Comparison of ENCODE assay signal across 8 cellular contexts in genomic region chr17:75289122-75289831, GRCh38. TPM values are rescaled to one million over a fixed set of nuclear protein-coding genes. Genes with fewer than 3 reads are reported as not detected.
A peak's percentile ranks its signal among the peaks of the same experiment; 100 is the strongest.
DNase-seq lines count a peak whose midpoint lies in the region; TF ChIP-seq lines count a peak whose summit lies in the region.

TSS of gene SLC25A19 (minus strand) at chr17:75289433. CDS start at chr17:75286764, 2,669 bp downstream.

- intact Hi-C loops in stomach (cut with DNase I; ENCODE audit: low total_unique reads) = no loop called here

- in situ Hi-C loops in HAP-1 (cut with MboI; ENCODE audit: low sequenced_read_pairs) = no loop called here

- H2AFZ ChIP-seq in MM.1S (ENCODE audit: low read length) (peak within 1 kb of the TSS; percentile 92), neural cell (ENCODE audit: low read depth, low read length) (peak within 1 kb of the TSS; percentile 53)

- TF ChIP-seq CTCF in MM.1S (IDR thresholded peaks at IDR 0.05; ENCODE audit: low read length) (no peak; the same call in 1 of the 2 replicates), neural cell (IDR thresholded peaks at IDR 0.05; ENCODE audit: poor library complexity, severe bottlenecking) (peak; percentile 59), stomach (IDR thresholded peaks at IDR 0.05) (no peak)

- H4K20me1 ChIP-seq in MM.1S (ENCODE audit: insufficient read depth, low read length) = no peaks in the 10 kb centered on the region
- no peaks in the 10 kb centered on the region for H4K20me1 ChIP-seq in neural cell (ENCODE audit: insufficient read depth)

- H3K4me1 ChIP-seq in HAP-1 (peaks cover 11% of the 10 kb centered on the region), MM.1S (ENCODE audit: low read length) (0 out of 2 replicates have a peak, but pooled peaks cover 7% of the 10 kb centered on the region), stomach (peaks cover 4 to 27% (median 17%) of the 10 kb centered on the region in 4 donors)

- peak; percentile 24 for TF ChIP-seq RAD21 in neural cell (conservative IDR thresholded peaks at IDR 0.05)

- no peaks in the 10 kb centered on the region for H3K27me3 ChIP-seq in HAP-1 (ENCODE audit: low read depth)
- H3K27me3 ChIP-seq in MM.1S (replicated peaks; ENCODE audit: insufficient read depth, low read length) = no peaks in the 10 kb centered on the region
- H3K27me3 ChIP-seq in neural cell (ENCODE audit: insufficient read depth, low read depth, low read length) = peaks cover 3% of the 10 kb centered on the region
- no peaks in the 10 kb centered on the region for H3K27me3 ChIP-seq in stomach

- TF ChIP-seq POLR2A in stomach (IDR thresholded peaks at IDR 0.05) = peak in 2 of 4 donors; percentile 84 to 91

- peaks cover 44% of the 10 kb centered on the region for H3K79me2 ChIP-seq in MM.1S (ENCODE audit: low read length)
- no peaks in the 10 kb centered on the region for H3K79me2 ChIP-seq in neural cell (replicated peaks; ENCODE audit: insufficient read depth, low read length)

- H3F3A ChIP-seq in MM.1S (ENCODE audit: insufficient read depth, low read length) (peaks cover 19% of the 10 kb centered on the region), neural cell (ENCODE audit: insufficient read depth, low read length, poor library complexity, severe bottlenecking) (peaks cover 3% of the 10 kb centered on the region)

- WGBS in stomach, 5 donors = 0 to 1% (median 0%) methylated on average over 35 to 65 of the region's 65 CpGs

- DNase-seq in GDM1 (lab: John Stamatoyannopoulos, UW) = peak; percentile 98
- DNase-seq in HAP-1 (ENCODE audit: low spot score in 2 of 2) = peak; percentile 98 to 99
- peak; percentile 99 for DNase-seq in MM.1S
- DNase-seq in SIG-M5 (lab: John Stamatoyannopoulos, UW) = peak; percentile 94
- peak; percentile 92 for DNase-seq in activated gamma-delta T cell (lab: John Stamatoyannopoulos, UW)
- peak; percentile 97 for DNase-seq in fibroblast of the conjunctiva (ENCODE audit: low read depth)
- peak; percentile 99 for DNase-seq in stomach

- TF ChIP-seq EP300 in neural cell (conservative IDR thresholded peaks at IDR 0.05; ENCODE audit: poor library complexity, severe bottlenecking) (peak; percentile 52), stomach (IDR thresholded peaks at IDR 0.05) (no peak)

- H3K4me2 ChIP-seq in MM.1S (ENCODE audit: low read depth, low read length) (peak within 1 kb of the TSS; percentile 84), neural cell (ENCODE audit: low read length) (peak within 1 kb of the TSS; percentile 74)

- no peaks in the 10 kb centered on the region for H3K9me2 ChIP-seq in MM.1S (replicated peaks; ENCODE audit: insufficient read depth, low read length)
- no peaks in the 10 kb centered on the region for H3K9me2 ChIP-seq in neural cell (ENCODE audit: insufficient read depth, low read length)

- H3K9me3 ChIP-seq in HAP-1 = no peaks in the 10 kb centered on the region; the same call in 1 of the 2 replicates
- no peaks in the 10 kb centered on the region for H3K9me3 ChIP-seq in MM.1S (replicated peaks; ENCODE audit: insufficient read depth, low read length)
- no peaks in the 10 kb centered on the region for H3K9me3 ChIP-seq in neural cell (ENCODE audit: low read length)
- H3K9me3 ChIP-seq in stomach = no peaks in the 10 kb centered on the region

- H3K36me3 ChIP-seq in HAP-1 (replicated peaks) = peaks cover 29% of the 10 kb centered on the region
- peaks cover 11% of the 10 kb centered on the region; the same call in 1 of the 2 replicates for H3K36me3 ChIP-seq in MM.1S (replicated peaks; ENCODE audit: insufficient read depth, low read length)
- H3K36me3 ChIP-seq in neural cell (ENCODE audit: insufficient read depth, low read length) = no peaks in the 10 kb centered on the region
- H3K36me3 ChIP-seq in stomach = peaks cover 0 to 22% (median 17%) of the 10 kb centered on the region in 4 donors

- H3K4me3 ChIP-seq in HAP-1 (peak within 1 kb of the TSS; percentile 93), MM.1S (ENCODE audit: low read length) (peak within 1 kb of the TSS; percentile 87), neural cell (ENCODE audit: low read length) (peak within 1 kb of the TSS; percentile 89), stomach (peak within 1 kb of the TSS; percentile 61 to 82 (median 73))

- peak within 1 kb of the TSS; percentile 82 for H3K9ac ChIP-seq in MM.1S (ENCODE audit: low read length)
- peak within 1 kb of the TSS; percentile 59 for H3K9ac ChIP-seq in neural cell (ENCODE audit: low read length)

- H3K27ac ChIP-seq in MM.1S (ENCODE audit: low read length) = peak within 1 kb of the TSS; percentile 79
- no peak within 1 kb of the TSS for H3K27ac ChIP-seq in neural cell (ENCODE audit: low read length)
- peak within 1 kb of the TSS; percentile 87 to 97 (median 95) for H3K27ac ChIP-seq in stomach

TF ChIP-seq in neural cell, 6 proteins besides CTCF, POLR2A, EP300 and RAD21:
- TF ChIP-seq POLR2AphosphoS5 (IDR thresholded peaks at IDR 0.05) = peak; percentile 52
- TF ChIP-seq TAF1 (IDR thresholded peaks at IDR 0.05; ENCODE audit: low read depth) = peak; percentile 60
- TF ChIP-seq REST (IDR thresholded peaks at IDR 0.05; ENCODE audit: borderline replicate concordance) = no peak
- peak; percentile 97 for TF ChIP-seq MXI1 (conservative IDR thresholded peaks at IDR 0.05; ENCODE audit: poor library complexity, severe bottlenecking)
- no peak for TF ChIP-seq EZH2 (IDR thresholded peaks at IDR 0.05; ENCODE audit: borderline replicate concordance, insufficient read depth, low read length, poor library complexity, severe bottlenecking)
- peak; percentile 36 for TF ChIP-seq SMC3 (conservative IDR thresholded peaks at IDR 0.05; ENCODE audit: poor library complexity)
TF ChIP-seq in neural cell: peak in this region for 4.

RNA-seq across cellular contexts. Expression of gene SLC25A19, which starts in this region (rescaled TPM):
- 9.6 and 13.8 TPM in 2 replicates for polyA plus RNA-seq in neural cell
- polyA minus RNA-seq in neural cell = 3.2 and 10.0 TPM in 2 replicates
- total RNA-seq in stomach = 10 to 100 TPM in 2 of 5 donors, 1 to 10 TPM in 3; 2.3 to 40.6 (median 6.4) TPM
- 10 to 100 TPM in 2 of 3 donors, 1 to 10 TPM in 1; 8.1 to 16.5 (median 11.7) TPM for polyA plus RNA-seq in stomach
